Comparison of ENCODE assay signal across 7 cellular contexts in genomic region chr2:131736406-131736805, GRCh38.
ATAC-seq lines count a peak whose summit lies in the region.

No MANE protein-coding gene starts in this region.

- ATAC-seq in GM18517 (IDR thresholded peaks at IDR 0.05; ENCODE audit: unreplicated experiment) (peak; percentile 97), GM19324 (IDR thresholded peaks at IDR 0.05; ENCODE audit: low FRiP score, unreplicated experiment) (peak; percentile 72), GM21381 (IDR thresholded peaks at IDR 0.05; ENCODE audit: unreplicated experiment) (peak; percentile 80), GM21737 (IDR thresholded peaks at IDR 0.05; ENCODE audit: unreplicated experiment) (peak; percentile 96), HG02884 (IDR thresholded peaks at IDR 0.05; ENCODE audit: unreplicated experiment) (peak; percentile 97), HG03108 (IDR thresholded peaks at IDR 0.05; ENCODE audit: unreplicated experiment) (peak; percentile 82), HG03460 (IDR thresholded peaks at IDR 0.05; ENCODE audit: unreplicated experiment) (peak; percentile 87)

Comparison
In these comparisons a context has a peak if more than half of its experiments do, and no peak if none do; other contexts are left out.
1. Peak in every context shown above with its lines: ATAC-seq.